7 cellular contexts compared by ENCODE assay signal in the genomic region with DNA sequence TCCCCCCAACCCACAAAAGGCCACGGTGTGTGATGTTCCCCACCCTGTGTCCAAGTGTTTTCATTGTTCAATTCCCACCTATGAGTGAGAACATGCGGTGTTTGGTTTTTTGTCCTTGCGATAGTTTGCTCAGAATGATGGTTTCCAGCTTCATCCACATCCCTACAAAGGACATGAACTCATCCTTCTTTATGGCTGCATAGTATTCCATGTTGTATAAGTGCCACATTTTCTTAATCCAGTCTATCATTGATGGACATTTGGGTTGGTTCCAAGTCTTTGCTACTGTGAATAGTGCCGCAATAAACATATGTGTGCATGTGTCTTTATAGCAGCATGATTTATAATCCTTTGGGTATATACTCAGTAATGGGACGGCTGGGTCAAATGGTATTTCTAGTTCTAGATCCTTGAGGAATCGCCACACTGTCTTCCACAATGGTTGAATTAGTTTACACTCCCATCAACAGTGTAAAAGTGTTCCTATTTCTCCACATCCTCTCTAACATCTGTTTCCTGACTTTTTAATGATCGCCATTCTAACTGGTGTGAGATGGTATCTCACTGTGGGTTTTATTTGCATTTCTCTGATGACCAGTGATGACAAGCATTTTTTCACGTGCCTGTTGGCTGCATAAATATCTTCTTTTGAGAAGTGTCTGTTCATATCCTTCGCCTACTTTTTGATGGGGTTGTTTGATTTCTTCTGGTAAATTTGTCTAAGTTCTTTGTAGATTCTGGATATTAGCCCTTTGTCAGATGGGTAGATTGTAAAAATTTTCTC. TPM values are rescaled to one million over a fixed set of nuclear protein-coding genes. Genes with fewer than 3 reads are reported as not detected.
DNase-seq lines count a peak whose midpoint lies in the region; ATAC-seq and TF ChIP-seq lines count a peak whose summit lies in the region.
"Not testable (repeated sequence)": the region's sequence is repeated elsewhere in the genome, so short reads cannot be mapped to it uniquely, and the experiment has no call there.

No MANE protein-coding gene starts in this region.

- H3K9me3 Mint-ChIP-seq in activated CD8-positive, alpha-beta T cell treated with anti-CD3 and anti-CD28 coated beads for 36 hours, result peaks cover 10% of the 10 kb centered on the region
- H3K9me3 Mint-ChIP-seq in memory B cell; stimulated activated naive CD8-positive, alpha-beta T cell treated with anti-CD3 and anti-CD28 coated beads, Interleukin-15, Interleukin-2, amounts not matched to agents 100 ng/mL and 50 ng/mL, for 24 hours: not testable (repeated sequence)

- H3K4me1 ChIP-seq in Loucy (ENCODE audit: insufficient read depth, low read length, poor library complexity, severe bottlenecking), result peaks cover 47% of the 10 kb centered on the region

- not testable (repeated sequence) for H4K20me1 ChIP-seq in Loucy (ENCODE audit: insufficient read depth, low read length, poor library complexity, severe bottlenecking)

- peak overlapping the region; percentile 37 for H3K9ac ChIP-seq in Loucy (ENCODE audit: low read depth, low read length, poor library complexity, severe bottlenecking)

- TF ChIP-seq CTCF in Loucy (conservative IDR thresholded peaks at IDR 0.05; ENCODE audit: low read length); activated CD8-positive, alpha-beta T cell treated with anti-CD3 and anti-CD28 coated beads for 36 hours (IDR thresholded peaks at IDR 0.05); fibroblast of villous mesenchyme (IDR thresholded peaks at IDR 0.05; ENCODE audit: insufficient read depth, low read depth, low read length): not testable (repeated sequence)

- not testable (repeated sequence) for H3K27me3 Mint-ChIP-seq in activated CD8-positive, alpha-beta T cell treated with anti-CD3 and anti-CD28 coated beads for 36 hours; memory B cell; stimulated activated naive CD8-positive, alpha-beta T cell treated with anti-CD3 and anti-CD28 coated beads, Interleukin-15, Interleukin-2, amounts not matched to agents 100 ng/mL and 50 ng/mL, for 24 hours

- peaks cover 19% of the 10 kb centered on the region for H3K4me1 Mint-ChIP-seq in activated CD8-positive, alpha-beta T cell treated with anti-CD3 and anti-CD28 coated beads for 36 hours (ENCODE audit: low read depth)
- H3K4me1 Mint-ChIP-seq in memory B cell, result not testable (repeated sequence)
- peaks cover 14% of the 10 kb centered on the region for H3K4me1 Mint-ChIP-seq in stimulated activated naive CD8-positive, alpha-beta T cell treated with anti-CD3 and anti-CD28 coated beads, Interleukin-15, Interleukin-2, amounts not matched to agents 100 ng/mL and 50 ng/mL, for 24 hours (ENCODE audit: low read depth)

- peak overlapping the region; percentile 46 for H3K4me2 ChIP-seq in Loucy (ENCODE audit: low read depth, low read length, poor library complexity, severe bottlenecking)

- ATAC-seq in activated CD8-positive, alpha-beta T cell treated with anti-CD3 and anti-CD28 coated beads for 36 hours; memory B cell (ENCODE audit: low read depth): not testable (repeated sequence)

- not testable (repeated sequence) for H3K27me3 ChIP-seq in Loucy (ENCODE audit: insufficient read depth, low read length, poor library complexity, severe bottlenecking)

- H3K4me3 Mint-ChIP-seq in activated CD8-positive, alpha-beta T cell treated with anti-CD3 and anti-CD28 coated beads for 36 hours; memory B cell; stimulated activated naive CD8-positive, alpha-beta T cell treated with anti-CD3 and anti-CD28 coated beads, Interleukin-15, Interleukin-2, amounts not matched to agents 100 ng/mL and 50 ng/mL, for 24 hours: not testable (repeated sequence)

- not testable (repeated sequence) for H3F3A ChIP-seq in Loucy (ENCODE audit: low read depth)

- H3K36me3 Mint-ChIP-seq in activated CD8-positive, alpha-beta T cell treated with anti-CD3 and anti-CD28 coated beads for 36 hours (ENCODE audit: low read depth), result peaks cover 36% of the 10 kb centered on the region
- H3K36me3 Mint-ChIP-seq in memory B cell, result peaks cover 24% of the 10 kb centered on the region
- peaks cover 57% of the 10 kb centered on the region for H3K36me3 Mint-ChIP-seq in stimulated activated naive CD8-positive, alpha-beta T cell treated with anti-CD3 and anti-CD28 coated beads, Interleukin-15, Interleukin-2, amounts not matched to agents 100 ng/mL and 50 ng/mL, for 24 hours (ENCODE audit: low read depth)

- H3K9me3 ChIP-seq in Loucy (ENCODE audit: insufficient read depth, low read depth, low read length), result not testable (repeated sequence)

- CTCF ChIA-PET in activated CD8-positive, alpha-beta T cell treated with anti-CD3 and anti-CD28 coated beads for 36 hours (lab: Charles Lee), result not testable (repeated sequence)

- DNase-seq in EH (ENCODE audit: low read depth), result peak; percentile 33
- DNase-seq in activated CD8-positive, alpha-beta T cell treated with anti-CD3 and anti-CD28 coated beads for 36 hours; memory B cell (ENCODE audit: low spot score in 2 of 2): not testable (repeated sequence)
- DNase-seq in dermis blood vessel endothelial cell, result peak; percentile 52
- DNase-seq in fibroblast of villous mesenchyme (ENCODE audit: low read depth), result peak; percentile 46

- POLR2A ChIA-PET in activated CD8-positive, alpha-beta T cell treated with anti-CD3 and anti-CD28 coated beads for 36 hours (lab: Charles Lee), result not testable (repeated sequence)

- not testable (repeated sequence) for H3K9me2 ChIP-seq in Loucy (replicated peaks; ENCODE audit: low read depth, low read length)

- not testable (repeated sequence) for H3K79me2 ChIP-seq in Loucy (ENCODE audit: insufficient read depth, low read length)

- intact Hi-C loops in activated CD8-positive, alpha-beta T cell treated with anti-CD3 and anti-CD28 coated beads for 36 hours (cut with micrococcal nuclease), result not testable (repeated sequence)

- not testable (repeated sequence) for H3K4me3 ChIP-seq in Loucy (ENCODE audit: low read length, poor library complexity, severe bottlenecking); fibroblast of villous mesenchyme (ENCODE audit: low read depth, low read length)

- H3K36me3 ChIP-seq in Loucy (ENCODE audit: insufficient read depth, low read length), result peaks cover 27% of the 10 kb centered on the region

- H2AFZ ChIP-seq in Loucy (ENCODE audit: low read length), result not testable (repeated sequence)

- peak overlapping the region; percentile 43 for H3K27ac Mint-ChIP-seq in activated CD8-positive, alpha-beta T cell treated with anti-CD3 and anti-CD28 coated beads for 36 hours
- H3K27ac Mint-ChIP-seq in memory B cell, result peak overlapping the region; percentile 66
- peak overlapping the region; percentile 13 for H3K27ac Mint-ChIP-seq in stimulated activated naive CD8-positive, alpha-beta T cell treated with anti-CD3 and anti-CD28 coated beads, Interleukin-15, Interleukin-2, amounts not matched to agents 100 ng/mL and 50 ng/mL, for 24 hours

RNA-seq across cellular contexts. Expression of a gene that starts 44.0 kb away (rescaled TPM):
- total RNA-seq in activated CD8-positive, alpha-beta T cell treated with anti-CD3 and anti-CD28 coated beads for 36 hours, result 10 to 100 TPM; 56.6 to 63.6 TPM
- total RNA-seq in dermis blood vessel endothelial cell, result 99.9 and 112 TPM in 2 replicates
- total RNA-seq in fibroblast of villous mesenchyme, result 47.4 and 58.7 TPM in 2 replicates

Comparison
In these comparisons a context has a peak if more than half of its experiments do, and no peak if none do; other contexts are left out.
1. H3K27ac Mint-ChIP-seq: peak in every context shown above with its lines; median percentile 66 in memory B cell; 43 in activated CD8-positive, alpha-beta T cell treated with anti-CD3 and anti-CD28 coated beads for 36 hours; 13 in stimulated activated naive CD8-positive, alpha-beta T cell treated with anti-CD3 and anti-CD28 coated beads, Interleukin-15, Interleukin-2, amounts not matched to agents 100 ng/mL and 50 ng/mL, for 24 hours.